ENCODE assay signal across 1 cellular context in the genomic region with DNA sequence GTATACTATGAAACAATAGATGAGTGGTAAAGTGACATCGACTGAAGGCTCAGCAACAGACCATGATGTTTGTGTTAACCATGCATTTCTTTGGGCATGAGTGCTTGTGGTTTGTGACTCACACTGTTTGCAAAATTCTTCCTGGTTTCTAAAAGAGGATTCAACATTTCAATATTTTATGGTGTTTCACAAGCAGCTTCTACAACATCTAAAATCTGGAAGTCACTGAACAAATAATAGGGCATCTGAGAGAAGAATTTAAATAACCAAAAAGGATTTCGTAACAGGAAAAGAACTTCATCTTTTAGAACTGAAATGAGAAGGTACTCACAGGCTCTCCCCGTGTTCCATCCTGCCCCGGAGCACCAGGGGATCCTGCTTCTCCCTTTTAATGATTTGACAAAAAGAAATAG.
TF ChIP-seq lines count a peak whose summit lies in the region.

No MANE protein-coding gene starts in this region.

TF ChIP-seq in IMR-90, 13 proteins besides CTCF, POLR2A, EP300 and RAD21 (continued from another document):
- TF ChIP-seq FOS (IDR thresholded peaks at IDR 0.05; ENCODE audit: low read depth, low read length) (peak; percentile 74), CEBPB (IDR thresholded peaks at IDR 0.05; ENCODE audit: low read depth, low read length) (peak; percentile 89), RFX5 (IDR thresholded peaks at IDR 0.05; ENCODE audit: low read depth, low read length) (no peak)
- TF ChIP-seq, protein P1, sequence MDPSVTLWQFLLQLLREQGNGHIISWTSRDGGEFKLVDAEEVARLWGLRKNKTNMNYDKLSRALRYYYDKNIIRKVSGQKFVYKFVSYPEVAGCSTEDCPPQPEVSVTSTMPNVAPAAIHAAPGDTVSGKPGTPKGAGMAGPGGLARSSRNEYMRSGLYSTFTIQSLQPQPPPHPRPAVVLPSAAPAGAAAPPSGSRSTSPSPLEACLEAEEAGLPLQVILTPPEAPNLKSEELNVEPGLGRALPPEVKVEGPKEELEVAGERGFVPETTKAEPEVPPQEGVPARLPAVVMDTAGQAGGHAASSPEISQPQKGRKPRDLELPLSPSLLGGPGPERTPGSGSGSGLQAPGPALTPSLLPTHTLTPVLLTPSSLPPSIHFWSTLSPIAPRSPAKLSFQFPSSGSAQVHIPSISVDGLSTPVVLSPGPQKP (IDR thresholded peaks at IDR 0.05; ENCODE audit: borderline replicate concordance, low read depth, low read length): no peak
